1 cellular context compared by ENCODE assay signal in the genomic region with DNA sequence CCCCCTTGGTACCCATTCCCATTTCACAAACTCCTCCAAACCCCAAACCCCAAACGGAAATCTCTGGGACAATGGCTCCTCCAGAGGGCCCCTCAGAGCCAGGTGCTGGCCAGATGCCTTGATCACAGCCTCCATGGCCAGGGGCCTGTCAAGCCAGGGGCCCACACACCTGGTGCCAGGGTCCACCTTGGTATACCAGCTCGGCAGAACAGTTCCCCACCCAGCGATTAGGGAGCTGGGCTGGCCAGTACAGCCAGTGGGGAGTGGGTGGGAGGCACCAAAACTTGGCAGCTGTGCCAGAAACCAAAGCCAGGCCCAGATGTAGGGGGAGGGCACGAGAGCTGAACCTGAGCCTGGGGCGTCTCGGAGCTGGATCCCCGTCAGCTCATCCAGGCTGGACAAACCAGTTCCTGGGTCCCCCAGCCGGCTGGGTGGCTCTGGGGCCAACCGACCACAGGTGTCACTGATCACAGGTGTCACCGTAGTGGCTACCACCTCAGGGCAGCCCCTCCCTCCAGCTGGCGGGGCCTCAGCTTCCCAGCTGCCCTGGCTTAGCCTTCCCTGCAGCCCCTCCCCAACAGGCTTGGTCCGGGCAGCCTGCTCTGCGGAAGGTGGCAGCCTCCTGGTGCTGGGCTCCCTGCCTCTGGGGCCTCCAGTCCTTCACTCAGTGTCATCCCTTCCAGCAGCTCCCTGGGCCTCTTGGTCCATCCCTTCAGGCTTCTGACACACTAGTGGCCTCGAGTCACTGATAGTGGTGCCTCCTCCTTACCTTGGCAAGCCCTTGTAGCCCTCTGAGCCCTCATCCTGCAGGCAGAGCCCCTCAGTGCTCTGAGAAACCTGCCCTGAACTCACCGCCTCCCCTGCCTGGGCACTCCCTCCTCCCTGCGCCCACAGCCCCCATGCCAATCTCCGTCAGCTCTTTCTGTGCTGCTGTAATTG.
TF ChIP-seq lines count a peak whose summit lies in the region.

No MANE protein-coding gene starts in this region.

TF ChIP-seq in WTC11, 78 proteins besides CTCF, POLR2A, EP300 and RAD21 (continued from another document):
- TF ChIP-seq PRDM15 (CRISPR knock-in tag; IDR thresholded peaks at IDR 0.05) (0 out of 2 replicates have a peak, but pooled peaks have one; percentile 11), ZNF512 (CRISPR knock-in tag; IDR thresholded peaks at IDR 0.05; ENCODE audit: borderline replicate concordance) (no peak), ZMAT4 (CRISPR knock-in tag; IDR thresholded peaks at IDR 0.05) (no peak), TP53 (CRISPR knock-in tag; IDR thresholded peaks at IDR 0.05) (0 out of 2 replicates have a peak, but pooled peaks have one; percentile 8)
